22 cellular contexts compared by ENCODE assay signal in genomic region chr5:142821027-142821732, GRCh38. TPM values are rescaled to one million over a fixed set of nuclear protein-coding genes. Genes with fewer than 3 reads are reported as not detected.
A peak's percentile ranks its signal among the peaks of the same experiment; 100 is the strongest.
DNase-seq lines count a peak whose midpoint lies in the region; ATAC-seq, FAIRE-seq and TF ChIP-seq lines count a peak whose summit lies in the region.
"Had no signal": no experiment of that assay in that cellular context is flagged by ENCODE, and none has a peak within 500 bp of the region (broad histone marks: within the 10 kb centered on the region; RNA-seq: fewer than 3 reads in every experiment).

No MANE protein-coding gene starts in this region.

- BruUV-seq in Calu3 (replicated peaks; lab: Mats Ljungman, UMichigan): no TSS peak

- peaks cover 59% of the 10 kb centered on the region for H3K4me1 Mint-ChIP-seq in T-helper 2 cell treated with Interferon-gamma antibody and Interleukin-4, amounts not matched to agents 5 μg/mL and 100 μg/mL, for 36 hours (ENCODE audit: low read depth)
- H3K4me1 Mint-ChIP-seq in Calu3 (ENCODE audit: low read depth, unreplicated experiment): peaks cover 88% of the 10 kb centered on the region

- no peak for ATAC-seq in HG02623 (IDR thresholded peaks at IDR 0.05; ENCODE audit: unreplicated experiment)
- ATAC-seq: left ventricle myocardium superior, sciatic nerve had no signal

- no peak overlapping the region for H3K4me3 Mint-ChIP-seq in T-helper 2 cell treated with Interferon-gamma antibody and Interleukin-4, amounts not matched to agents 5 μg/mL and 100 μg/mL, for 36 hours
- H3K4me3 Mint-ChIP-seq in Calu3 (ENCODE audit: low read depth, unreplicated experiment): peak overlapping the region; percentile 42
- H3K4me3 Mint-ChIP-seq: immature natural killer cell, type B pancreatic cell had no signal

- CTCF ChIA-PET in Calu3 (lab: Charles Lee): interaction anchor here (0.7 to 2.2 kb wide), 16 partner anchors 13 to 104 kb away, joined by 3 to 14 read pairs (median 4); no protein-coding TSS in a partner anchor

- no peak for TF ChIP-seq CTCF in Calu3 (IDR thresholded peaks at IDR 0.05; ENCODE audit: unreplicated experiment)

- H3K36me3 Mint-ChIP-seq in T-helper 2 cell treated with Interferon-gamma antibody and Interleukin-4, amounts not matched to agents 5 μg/mL and 100 μg/mL, for 36 hours (ENCODE audit: low read depth): peaks cover 3% of the 10 kb centered on the region
- peaks cover 19% of the 10 kb centered on the region for H3K36me3 Mint-ChIP-seq in Calu3 (ENCODE audit: insufficient read depth, unreplicated experiment)
- H3K36me3 Mint-ChIP-seq: immature natural killer cell had no signal

- intact Hi-C loops in Calu3 (cut with micrococcal nuclease; ENCODE audit: unreplicated experiment): no loop called here

- DNase-seq in T-helper 2 cell treated with Interferon-gamma antibody and Interleukin-4, amounts not matched to agents 5 μg/mL and 100 μg/mL, for 36 hours (ENCODE audit: low spot score): no peak
- DNase-seq in T-helper 2 cell (no peak), Calu3 (no peak), RCC 7860 (ENCODE audit: low spot score) (peak; percentile 32), epithelial cell of prostate (ENCODE audit: low read depth, low spot score) (no peak), DMS79 (lab: John Stamatoyannopoulos, UW) (no peak), NCI-H774 (lab: John Stamatoyannopoulos, UW) (no peak)
- DNase-seq: activated CD4-positive, CD25-positive, alpha-beta regulatory T cell treated with anti-CD3 and anti-CD28 coated beads, Interleukin-2, amount 50 U/mL, for 72 hours; activated T-cell treated with anti-CD3 and anti-CD28 coated beads for 4 hours; adrenal gland; DMS153; effector CD8-positive, alpha-beta T cell; glutamatergic neuron; immature natural killer cell; left ventricle myocardium superior; NCI-H1694; stimulated activated naive CD8-positive, alpha-beta T cell treated with anti-CD3 and anti-CD28 coated beads, Interleukin-15, Interleukin-2, amounts not matched to agents 100 U/mL and 50 U/mL, for 24 hours; T1000 had no signal

- FAIRE-seq in RCC 7860 (lab: Jason Lieb, UNC): peak; percentile 63

- H3K27ac ChIP-seq in epithelial cell of prostate: peak overlapping the region; percentile 41
- H3K27ac ChIP-seq: adrenal gland, C4-2B had no signal

- peak overlapping the region; percentile 6 for H3K27ac Mint-ChIP-seq in T-helper 2 cell treated with Interferon-gamma antibody and Interleukin-4, amounts not matched to agents 5 μg/mL and 100 μg/mL, for 36 hours
- peak overlapping the region; percentile 41 for H3K27ac Mint-ChIP-seq in Calu3 (ENCODE audit: unreplicated experiment)

- no peaks in the 10 kb centered on the region for H3K9me3 Mint-ChIP-seq in T-helper 2 cell treated with Interferon-gamma antibody and Interleukin-4, amounts not matched to agents 5 μg/mL and 100 μg/mL, for 36 hours
- H3K9me3 Mint-ChIP-seq in Calu3 (ENCODE audit: low read depth, unreplicated experiment): no peaks in the 10 kb centered on the region
- H3K9me3 Mint-ChIP-seq: immature natural killer cell had no signal

- no peaks in the 10 kb centered on the region for H3K27me3 Mint-ChIP-seq in T-helper 2 cell treated with Interferon-gamma antibody and Interleukin-4, amounts not matched to agents 5 μg/mL and 100 μg/mL, for 36 hours (ENCODE audit: low read depth)
- no peaks in the 10 kb centered on the region for H3K27me3 Mint-ChIP-seq in Calu3 (ENCODE audit: unreplicated experiment)
- H3K27me3 Mint-ChIP-seq: type B pancreatic cell had no signal

RNA-seq across cellular contexts. Expression of gene ARHGAP26, which starts 51.0 kb away (rescaled TPM):
- 112 and 118 TPM in 2 replicates for total RNA-seq in Calu3 (2022)
